Comparison of ENCODE assay signal across 8 cellular contexts in genomic region chr21:43426404-43427241, GRCh38. TPM values are rescaled to one million over a fixed set of nuclear protein-coding genes. Genes with fewer than 3 reads are reported as not detected.
DNase-seq lines count a peak whose midpoint lies in the region; ATAC-seq and TF ChIP-seq lines count a peak whose summit lies in the region.
"Not testable (repeated sequence)": the region's sequence is repeated elsewhere in the genome, so short reads cannot be mapped to it uniquely, and the experiment has no call there.

SIK1 (minus strand) TSS chr21:43427131; CDS start chr21:43426178, 953 bp downstream.

- CTCF ChIA-PET in CD4-positive, alpha-beta T cell (lab: Charles Lee): not testable (repeated sequence)

- not testable (repeated sequence) for H3K9me3 Mint-ChIP-seq in CD4-positive, alpha-beta T cell; activated T-helper 17 cell treated with anti-CD3 and anti-CD28 coated beads, Interleukin-2, amount 50 U/mL, for 72 hours; mesothelial cell of epicardium; stimulated activated naive B cell treated with anti-CD40 and anti-IgM and Interleukin-4, amounts not matched to agents 10 μg/mL and 1 μg/mL and 100 μg/mL, for 72 hours

- not testable (repeated sequence) for TF ChIP-seq POLR2A in gastroesophageal sphincter (IDR thresholded peaks at IDR 0.05)

- not testable (repeated sequence) for TF ChIP-seq CTCF in CD4-positive, alpha-beta T cell (IDR thresholded peaks at IDR 0.05); gastroesophageal sphincter (IDR thresholded peaks at IDR 0.05); mesothelial cell of epicardium (IDR thresholded peaks at IDR 0.05; ENCODE audit: unreplicated experiment)

- not testable (repeated sequence) for H3K27me3 ChIP-seq in CD4-positive, alpha-beta T cell (ENCODE audit: control insufficient read depth, insufficient read depth, low read length); gastroesophageal sphincter

- not testable (repeated sequence) for H3K4me1 Mint-ChIP-seq in CD4-positive, alpha-beta T cell (ENCODE audit: low read depth); activated T-helper 17 cell treated with anti-CD3 and anti-CD28 coated beads, Interleukin-2, amount 50 U/mL, for 72 hours; mesothelial cell of epicardium; stimulated activated naive B cell treated with anti-CD40 and anti-IgM and Interleukin-4, amounts not matched to agents 10 μg/mL and 1 μg/mL and 100 μg/mL, for 72 hours

- peak within 1 kb of the TSS in 1 of 2 donors; percentile 27 for H3K4me3 ChIP-seq in gastroesophageal sphincter

- H3K27ac Mint-ChIP-seq in CD4-positive, alpha-beta T cell; activated T-helper 17 cell treated with anti-CD3 and anti-CD28 coated beads, Interleukin-2, amount 50 U/mL, for 72 hours; mesothelial cell of epicardium; stimulated activated naive B cell treated with anti-CD40 and anti-IgM and Interleukin-4, amounts not matched to agents 10 μg/mL and 1 μg/mL and 100 μg/mL, for 72 hours: not testable (repeated sequence)

- H3K9me3 ChIP-seq in CD4-positive, alpha-beta T cell (ENCODE audit: control insufficient read depth, low read length); gastroesophageal sphincter: not testable (repeated sequence)

- not testable (repeated sequence) for H3K27ac ChIP-seq in CD4-positive, alpha-beta T cell (ENCODE audit: low read depth, low read length)
- peak within 1 kb of the TSS in 1 of 4 donors; percentile 55 for H3K27ac ChIP-seq in gastroesophageal sphincter

- H3K36me3 Mint-ChIP-seq in CD4-positive, alpha-beta T cell (ENCODE audit: low read depth); activated T-helper 17 cell treated with anti-CD3 and anti-CD28 coated beads, Interleukin-2, amount 50 U/mL, for 72 hours (ENCODE audit: low read depth); mesothelial cell of epicardium; stimulated activated naive B cell treated with anti-CD40 and anti-IgM and Interleukin-4, amounts not matched to agents 10 μg/mL and 1 μg/mL and 100 μg/mL, for 72 hours: not testable (repeated sequence)

- not testable (repeated sequence) for H3K36me3 ChIP-seq in gastroesophageal sphincter

- DNase-seq in CD4-positive, alpha-beta T cell; LHCN-M2 (ENCODE audit: low read depth); mesothelial cell of epicardium (ENCODE audit: low spot score in 2 of 2, unreplicated experiment in 2 of 2); stimulated activated naive B cell treated with anti-CD40 and anti-IgM and Interleukin-4, amounts not matched to agents 10 μg/mL and 1 μg/mL and 100 μg/mL, for 72 hours: not testable (repeated sequence)

- no CpG with 5 or more reads among the region's 120 CpGs for WGBS in gastroesophageal sphincter (ENCODE audit: low coverage in 1 of 2), 2 donors

- not testable (repeated sequence) for TF ChIP-seq EP300 in gastroesophageal sphincter (IDR thresholded peaks at IDR 0.05)

- not testable (repeated sequence) for H3K4me1 ChIP-seq in gastroesophageal sphincter

- intact Hi-C loops in CD4-positive, alpha-beta T cell (cut with DNase I, micrococcal nuclease): not testable (repeated sequence)

- POLR2A ChIA-PET in CD4-positive, alpha-beta T cell (lab: Charles Lee): not testable (repeated sequence)

- peak; percentile 65 for ATAC-seq in CD4-positive, alpha-beta T cell (ENCODE audit: poor library complexity)
- ATAC-seq in GM19463 (IDR thresholded peaks at IDR 0.05; ENCODE audit: unreplicated experiment) (peak; percentile 7), HG02840 (IDR thresholded peaks at IDR 0.05; ENCODE audit: low FRiP score, unreplicated experiment) (peak; percentile 11), gastroesophageal sphincter (peak; percentile 3)
- ATAC-seq in activated T-helper 17 cell treated with anti-CD3 and anti-CD28 coated beads, Interleukin-2, amount 50 U/mL, for 72 hours (replicated peaks): peak; percentile 13
- peak; percentile 4 to 61 for ATAC-seq in stimulated activated naive B cell treated with anti-CD40 and anti-IgM and Interleukin-4, amounts not matched to agents 10 μg/mL and 1 μg/mL and 100 μg/mL, for 72 hours (replicated peaks)

- H3K4me3 Mint-ChIP-seq in CD4-positive, alpha-beta T cell; activated T-helper 17 cell treated with anti-CD3 and anti-CD28 coated beads, Interleukin-2, amount 50 U/mL, for 72 hours; mesothelial cell of epicardium; stimulated activated naive B cell treated with anti-CD40 and anti-IgM and Interleukin-4, amounts not matched to agents 10 μg/mL and 1 μg/mL and 100 μg/mL, for 72 hours: not testable (repeated sequence)

- not testable (repeated sequence) for H3K27me3 Mint-ChIP-seq in CD4-positive, alpha-beta T cell; activated T-helper 17 cell treated with anti-CD3 and anti-CD28 coated beads, Interleukin-2, amount 50 U/mL, for 72 hours; mesothelial cell of epicardium (ENCODE audit: low read depth); stimulated activated naive B cell treated with anti-CD40 and anti-IgM and Interleukin-4, amounts not matched to agents 10 μg/mL and 1 μg/mL and 100 μg/mL, for 72 hours

RNA-seq across cellular contexts. Expression of gene SIK1, which starts in this region (rescaled TPM):
- total RNA-seq in CD4-positive, alpha-beta T cell: 100 to 1,000 TPM; 314 to 317 TPM
- total RNA-seq in LHCN-M2 (2014; rRNA removed) (12.1 and 20.3 TPM in 2 replicates), gastroesophageal sphincter (1 to 10 TPM in 3 of 4 donors, under 1 TPM in 1; 0.93 to 8.6 (median 1.6) TPM), mesothelial cell of epicardium (30.5 to 36.1 TPM (median 31.6 TPM) in 3 replicates)
- 6.3 TPM for polyA plus RNA-seq in LHCN-M2 (2012)
- total RNA-seq in activated T-helper 17 cell treated with anti-CD3 and anti-CD28 coated beads, Interleukin-2, amount 50 U/mL, for 72 hours: 1 to 10 TPM; 8.1 to 8.5 TPM

Comparison
In these comparisons a context has a peak if more than half of its experiments do, and no peak if none do; other contexts are left out.
1. ATAC-seq: peak in every context shown above with its lines; median percentile 65 in CD4-positive, alpha-beta T cell; 32 in stimulated activated naive B cell treated with anti-CD40 and anti-IgM and Interleukin-4, amounts not matched to agents 10 μg/mL and 1 μg/mL and 100 μg/mL, for 72 hours; 13 in activated T-helper 17 cell treated with anti-CD3 and anti-CD28 coated beads, Interleukin-2, amount 50 U/mL, for 72 hours; 11 in HG02840; 7 in GM19463; 3 in gastroesophageal sphincter.